ENCODE assay signal across 8 cellular contexts in the genomic region with DNA sequence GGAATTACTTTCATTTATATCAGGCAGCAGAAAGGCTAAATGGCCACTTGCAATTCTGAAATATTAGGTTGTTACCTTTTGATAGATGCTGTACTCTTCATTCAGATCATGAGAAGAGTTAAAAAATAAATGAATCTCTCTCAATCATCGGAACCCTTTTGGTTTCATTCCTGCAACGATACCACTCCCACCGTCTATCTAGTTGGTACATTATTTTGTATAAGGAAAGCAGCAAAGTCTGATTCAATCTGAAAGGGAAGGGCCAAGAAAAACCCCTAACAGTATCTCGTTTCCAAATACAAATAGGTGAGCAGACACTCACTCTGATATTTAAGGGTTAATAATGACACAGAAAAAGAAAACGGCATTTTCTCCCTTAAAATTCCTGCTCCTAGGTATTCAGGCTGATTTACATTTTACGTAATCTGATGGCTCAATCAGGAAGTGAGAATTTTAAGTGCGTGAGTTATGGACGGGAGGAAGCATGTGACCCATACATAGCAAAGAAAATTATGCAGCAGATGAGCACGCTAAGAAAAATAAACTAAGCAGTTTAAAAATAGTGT.
DNase-seq lines count a peak whose midpoint lies in the region; ATAC-seq and TF ChIP-seq lines count a peak whose summit lies in the region.

No MANE protein-coding gene starts in this region.

- H3K4me3 Mint-ChIP-seq in natural killer cell treated with Interleukin-12 subunit alpha and Interleukin-12 subunit beta and Interleukin-15 and Interleukin-18, amount 100 ng/mL, for 72 hours, result peak overlapping the region; percentile 84

- H3K4me1 ChIP-seq in PC-3 (ENCODE audit: insufficient read depth, low read length), result peaks cover 61% of the 10 kb centered on the region
- peaks cover 62% of the 10 kb centered on the region for H3K4me1 ChIP-seq in effector memory CD4-positive, alpha-beta T cell (ENCODE audit: control insufficient read depth, insufficient read depth, low read length, poor library complexity, severe bottlenecking)

- CTCF ChIA-PET in PC-3 (lab: Charles Lee), result no interaction called here

- ATAC-seq in GM21576 (IDR thresholded peaks at IDR 0.05; ENCODE audit: unreplicated experiment) (peak; percentile 46), PC-3 (peak; percentile 27), HG02623 (IDR thresholded peaks at IDR 0.05; ENCODE audit: unreplicated experiment) (no peak), GM21528 (IDR thresholded peaks at IDR 0.05; ENCODE audit: low FRiP score, unreplicated experiment) (no peak)
- ATAC-seq in natural killer cell treated with Interleukin-12 subunit alpha and Interleukin-12 subunit beta and Interleukin-15 and Interleukin-18, amount 100 ng/mL, for 72 hours, result peak; percentile 26 to 65

- H3K36me3 Mint-ChIP-seq in natural killer cell treated with Interleukin-12 subunit alpha and Interleukin-12 subunit beta and Interleukin-15 and Interleukin-18, amount 100 ng/mL, for 72 hours, result peaks cover 72% of the 10 kb centered on the region

- H4K20me1 ChIP-seq in PC-3 (ENCODE audit: low read length), result 0 out of 2 replicates have a peak, but pooled peaks cover under 1% of the 10 kb centered on the region

- peak; percentile 69 for DNase-seq in PC-3
- no peak for DNase-seq in effector memory CD4-positive, alpha-beta T cell
- DNase-seq in natural killer cell treated with Interleukin-12 subunit alpha and Interleukin-12 subunit beta and Interleukin-15 and Interleukin-18, amount 100 ng/mL, for 72 hours (ENCODE audit: low spot score), result no peak
- DNase-seq in NCI-H2196 (lab: John Stamatoyannopoulos, UW; ENCODE audit: unreplicated experiment), result no peak
- no peak for DNase-seq in T-helper 9 cell

- H2AFZ ChIP-seq in PC-3 (ENCODE audit: low read length), result 0 out of 2 replicates have a peak overlapping the region, but pooled peaks have one; percentile 14

- no TSS peak for BruUV-seq in PC-3 (replicated peaks; lab: Mats Ljungman, UMichigan)

- TF ChIP-seq CTCF in PC-3 (conservative IDR thresholded peaks at IDR 0.05; ENCODE audit: low read depth, low read length), result no peak

- no peaks in the 10 kb centered on the region for H3K27me3 Mint-ChIP-seq in natural killer cell treated with Interleukin-12 subunit alpha and Interleukin-12 subunit beta and Interleukin-15 and Interleukin-18, amount 100 ng/mL, for 72 hours

- H3K27ac Mint-ChIP-seq in natural killer cell treated with Interleukin-12 subunit alpha and Interleukin-12 subunit beta and Interleukin-15 and Interleukin-18, amount 100 ng/mL, for 72 hours, result peak overlapping the region; percentile 82 to 90

- H3K27me3 ChIP-seq in PC-3 (ENCODE audit: low read length), result no peaks in the 10 kb centered on the region
- no peaks in the 10 kb centered on the region for H3K27me3 ChIP-seq in effector memory CD4-positive, alpha-beta T cell (replicated peaks; ENCODE audit: control insufficient read depth, insufficient read depth, low read length, poor library complexity, severe bottlenecking)

- peaks cover 78 to 95% of the 10 kb centered on the region in 2 donors for H3K4me1 Mint-ChIP-seq in natural killer cell treated with Interleukin-12 subunit alpha and Interleukin-12 subunit beta and Interleukin-15 and Interleukin-18, amount 100 ng/mL, for 72 hours (ENCODE audit: low read depth in 2 of 2)

- intact Hi-C loops in PC-3 (cut with micrococcal nuclease), result no loop called here

- peak overlapping the region; percentile 80 for H3K4me3 ChIP-seq in PC-3 (ENCODE audit: low read length)
- H3K4me3 ChIP-seq in effector memory CD4-positive, alpha-beta T cell (ENCODE audit: insufficient read depth, low read depth, low read length, poor library complexity, severe bottlenecking), result peak overlapping the region; percentile 53

- peak overlapping the region; percentile 86 for H3K9ac ChIP-seq in PC-3 (ENCODE audit: low read length)

- no peaks in the 10 kb centered on the region for H3K9me3 ChIP-seq in PC-3 (ENCODE audit: low read length)
- no peaks in the 10 kb centered on the region for H3K9me3 ChIP-seq in effector memory CD4-positive, alpha-beta T cell (ENCODE audit: control insufficient read depth, low read length)

- H3K79me2 ChIP-seq in PC-3 (ENCODE audit: low read length), result peaks cover 74% of the 10 kb centered on the region

- POLR2A ChIA-PET in PC-3 (lab: Charles Lee; ENCODE audit: unreplicated experiment), result no interaction called here

- no peaks in the 10 kb centered on the region for H3K9me3 Mint-ChIP-seq in natural killer cell treated with Interleukin-12 subunit alpha and Interleukin-12 subunit beta and Interleukin-15 and Interleukin-18, amount 100 ng/mL, for 72 hours

- H3K4me2 ChIP-seq in PC-3 (ENCODE audit: low read length), result peak overlapping the region; percentile 83

- no peaks in the 10 kb centered on the region for H3F3A ChIP-seq in PC-3 (ENCODE audit: low read length, unreplicated experiment)

- peak overlapping the region; percentile 87 for H3K27ac ChIP-seq in PC-3 (ENCODE audit: low read length)
- H3K27ac ChIP-seq in effector memory CD4-positive, alpha-beta T cell (ENCODE audit: insufficient read depth, low read length, poor library complexity, severe bottlenecking), result peak overlapping the region; percentile 83

- no peaks in the 10 kb centered on the region for H3K9me2 ChIP-seq in PC-3 (replicated peaks; ENCODE audit: low read length)

- no peaks in the 10 kb centered on the region; the same call in 1 of the 2 replicates for H3K36me3 ChIP-seq in PC-3 (ENCODE audit: low read depth, low read length)
- H3K36me3 ChIP-seq in effector memory CD4-positive, alpha-beta T cell (ENCODE audit: control insufficient read depth, insufficient read depth, low read length), result peaks cover 14% of the 10 kb centered on the region

Comparison
In these comparisons a context has a peak if more than half of its experiments do, and no peak if none do; other contexts are left out.
1. ATAC-seq: peak in GM21576 (single experiment), PC-3 (single experiment) and natural killer cell treated with Interleukin-12 subunit alpha and Interleukin-12 subunit beta and Interleukin-15 and Interleukin-18, amount 100 ng/mL, for 72 hours (2 of 2); none in HG02623 (single experiment) and GM21528 (single experiment).